In genomic region chr12:54398995-54399793, GRCh38 we compare ENCODE assay signal across 1 cellular context.
TF ChIP-seq lines count a peak whose summit lies in the region.

No MANE protein-coding gene starts in this region.

TF ChIP-seq in A549, 52 proteins besides CTCF, POLR2A, EP300 and RAD21 (continued from another document):
- TF ChIP-seq FOSB (CRISPR knock-in tag; IDR thresholded peaks at IDR 0.05) (no peak), CBX8 (IDR thresholded peaks at IDR 0.05) (no peak), ZNF302 (CRISPR knock-in tag; IDR thresholded peaks at IDR 0.05) (no peak)
